ENCODE assay signal across 20 cellular contexts in genomic region chr4:142449771-142450373, GRCh38.
DNase-seq lines count a peak whose midpoint lies in the region; ATAC-seq and TF ChIP-seq lines count a peak whose summit lies in the region.
"Had no signal": no experiment of that assay in that cellular context is flagged by ENCODE, and none has a peak within 500 bp of the region (broad histone marks: within the 10 kb centered on the region; RNA-seq: fewer than 3 reads in every experiment).

No MANE protein-coding gene starts in this region.

- peaks cover 6% of the 10 kb centered on the region for H3K4me1 Mint-ChIP-seq in MCF 10A (ENCODE audit: insufficient read depth, unreplicated experiment)

- no peak for ATAC-seq in sciatic nerve

- H3K9ac ChIP-seq in mammary epithelial cell (ENCODE audit: insufficient read depth, low read length) = no peak overlapping the region
- H3K9ac ChIP-seq: BLaER1 treated with 17β-estradiol and CSF1 and Interleukin-3, amounts not matched to agents 10 nM and 100 nM had no signal

- H3K4me1 ChIP-seq in mammary epithelial cell (ENCODE audit: insufficient read depth, low read length) = no peaks in the 10 kb centered on the region
- H3K4me1 ChIP-seq: Peyer's patch, SJSA1 had no signal

- no peak overlapping the region for H3K4me2 ChIP-seq in mammary epithelial cell (ENCODE audit: insufficient read depth, low read depth, low read length)
- H3K4me2 ChIP-seq: BLaER1 treated with 17β-estradiol and CSF1 and Interleukin-3, amounts not matched to agents 10 nM and 100 nM had no signal

- no TSS peak for BruUV-seq in mammary epithelial cell (replicated peaks; lab: Mats Ljungman, UMichigan)
- no TSS peak for BruUV-seq in MCF 10A (replicated peaks; lab: Mats Ljungman, UMichigan)

- no peak overlapping the region for H3K27ac ChIP-seq in mammary epithelial cell (ENCODE audit: insufficient read depth, low read depth, low read length)
- H3K27ac ChIP-seq: BLaER1 treated with 17β-estradiol and CSF1 and Interleukin-3, amounts not matched to agents 10 nM and 100 nM; Peyer's patch; SJSA1 had no signal

- WGBS in mammary epithelial cell (ENCODE audit: low coverage, missing lambda C conversion rate) = 42% methylated on average over 2 of the region's 2 CpGs

- no peaks in the 10 kb centered on the region for H3K27me3 Mint-ChIP-seq in MCF 10A (ENCODE audit: insufficient read depth, unreplicated experiment)

- POLR2A ChIA-PET in MCF 10A (lab: Yijun Ruan, JAX) = no interaction called here

- H3K79me2 ChIP-seq in mammary epithelial cell (ENCODE audit: insufficient read depth, low read length) = no peaks in the 10 kb centered on the region

- TF ChIP-seq CTCF in mammary epithelial cell (conservative IDR thresholded peaks at IDR 0.05 in 1 of 2, IDR thresholded peaks at IDR 0.05 in 1 of 2; ENCODE audit: extremely low read depth in 1 of 2, insufficient read depth in 1 of 2, low read depth in 1 of 2, low read length in 2 of 2) (no peak), MCF 10A (IDR thresholded peaks at IDR 0.05; ENCODE audit: unreplicated experiment) (no peak), fibroblast of the aortic adventitia (IDR thresholded peaks at IDR 0.05; ENCODE audit: insufficient read depth, low read length) (no peak)

- no peak overlapping the region for H3K27ac Mint-ChIP-seq in MCF 10A (ENCODE audit: low read depth, unreplicated experiment)

- H2AFZ ChIP-seq in mammary epithelial cell (ENCODE audit: low read depth, low read length) = peak overlapping the region; percentile 16

- no peak for DNase-seq in mammary epithelial cell
- DNase-seq in MCF 10A (ENCODE audit: unreplicated experiment) = no peak
- peak; percentile 70 to 86 for DNase-seq in NCI-H446 (lab: John Stamatoyannopoulos, UW)
- peak; percentile 16 for DNase-seq in fibroblast of the aortic adventitia (ENCODE audit: low read depth)
- peak; percentile 3 for DNase-seq in putamen (ENCODE audit: low spot score)
- DNase-seq in cerebellar cortex (ENCODE audit: low spot score) = no peak
- no peak for DNase-seq in sciatic nerve (ENCODE audit: low spot score)
- no peak for DNase-seq in NK-92 (lab: John Stamatoyannopoulos, UW; ENCODE audit: unreplicated experiment)
- DNase-seq: 8988T, EL, GF-D8, H7, Karpas-422, NCI-H1417, NCI-H1694 treated with DMSO at 0.1 percent for 48 hours, NCI-H2081 treated with DMSO at 0.1 percent for 48 hours, NCI-H510A, Peyer's patch had no signal

- intact Hi-C loops in mammary epithelial cell (cut with micrococcal nuclease) (no loop called here), MCF 10A (cut with micrococcal nuclease) (no loop called here), sciatic nerve (cut with DNase I) (no loop called here)

- H3K9me3 Mint-ChIP-seq in MCF 10A (ENCODE audit: unreplicated experiment) = no peaks in the 10 kb centered on the region

- H3K27me3 ChIP-seq in mammary epithelial cell (ENCODE audit: insufficient read depth, low read length) = no peaks in the 10 kb centered on the region
- H3K27me3 ChIP-seq: BLaER1 treated with 17β-estradiol and CSF1 and Interleukin-3, amounts not matched to agents 10 nM and 100 nM; Peyer's patch; SJSA1 had no signal

- H4K20me1 ChIP-seq in mammary epithelial cell (ENCODE audit: insufficient read depth, low read length) = no peaks in the 10 kb centered on the region
- H4K20me1 ChIP-seq: BLaER1 treated with 17β-estradiol and CSF1 and Interleukin-3, amounts not matched to agents 10 nM and 100 nM had no signal

- H3K36me3 Mint-ChIP-seq in MCF 10A (ENCODE audit: insufficient read depth, unreplicated experiment) = no peaks in the 10 kb centered on the region

- CTCF ChIA-PET in mammary epithelial cell (lab: Charles Lee; ENCODE audit: low non-redundant PET) = no interaction called here
- CTCF ChIA-PET in MCF 10A (lab: Yijun Ruan, JAX) = no interaction called here

- dilution Hi-C loops in mammary epithelial cell (cut with HindIII; ENCODE audit: low sequenced_read_pairs) = no loop called here

- H3K4me3 ChIP-seq in mammary epithelial cell (replicated peaks in 1 of 3; ENCODE audit: insufficient read depth in 1 of 3, low read depth in 2 of 3, low read length in 3 of 3) (no peak overlapping the region), fibroblast of the aortic adventitia (ENCODE audit: low read depth, low read length) (no peak overlapping the region)
- H3K4me3 ChIP-seq: BLaER1 treated with 17β-estradiol and CSF1 and Interleukin-3, amounts not matched to agents 10 nM and 100 nM; Peyer's patch; SJSA1 had no signal

- H3K36me3 ChIP-seq in mammary epithelial cell (ENCODE audit: insufficient read depth, low read length) = no peaks in the 10 kb centered on the region
- H3K36me3 ChIP-seq: BLaER1 treated with 17β-estradiol and CSF1 and Interleukin-3, amounts not matched to agents 10 nM and 100 nM; Peyer's patch; SJSA1 had no signal

- in situ Hi-C loops in mammary epithelial cell (cut with MboI; ENCODE audit: low sequenced_read_pairs in 2 of 2) = no loop called here

- H3K9me3 ChIP-seq in mammary epithelial cell (replicated peaks; ENCODE audit: insufficient read depth, low read length) = no peaks in the 10 kb centered on the region
- H3K9me3 ChIP-seq: BLaER1 treated with 17β-estradiol and CSF1 and Interleukin-3, amounts not matched to agents 10 nM and 100 nM; Peyer's patch; SJSA1 had no signal

- no peak overlapping the region for H3K4me3 Mint-ChIP-seq in MCF 10A (ENCODE audit: unreplicated experiment)

Comparison
In these comparisons a context has a peak if more than half of its experiments do, and no peak if none do; other contexts are left out.
1. DNase-seq: peak in NCI-H446 (2 of 2), fibroblast of the aortic adventitia (single experiment) and putamen (single experiment); none in mammary epithelial cell (single experiment), MCF 10A (single experiment), cerebellar cortex (single experiment), sciatic nerve (single experiment) and NK-92 (single experiment).